In the genomic region with DNA sequence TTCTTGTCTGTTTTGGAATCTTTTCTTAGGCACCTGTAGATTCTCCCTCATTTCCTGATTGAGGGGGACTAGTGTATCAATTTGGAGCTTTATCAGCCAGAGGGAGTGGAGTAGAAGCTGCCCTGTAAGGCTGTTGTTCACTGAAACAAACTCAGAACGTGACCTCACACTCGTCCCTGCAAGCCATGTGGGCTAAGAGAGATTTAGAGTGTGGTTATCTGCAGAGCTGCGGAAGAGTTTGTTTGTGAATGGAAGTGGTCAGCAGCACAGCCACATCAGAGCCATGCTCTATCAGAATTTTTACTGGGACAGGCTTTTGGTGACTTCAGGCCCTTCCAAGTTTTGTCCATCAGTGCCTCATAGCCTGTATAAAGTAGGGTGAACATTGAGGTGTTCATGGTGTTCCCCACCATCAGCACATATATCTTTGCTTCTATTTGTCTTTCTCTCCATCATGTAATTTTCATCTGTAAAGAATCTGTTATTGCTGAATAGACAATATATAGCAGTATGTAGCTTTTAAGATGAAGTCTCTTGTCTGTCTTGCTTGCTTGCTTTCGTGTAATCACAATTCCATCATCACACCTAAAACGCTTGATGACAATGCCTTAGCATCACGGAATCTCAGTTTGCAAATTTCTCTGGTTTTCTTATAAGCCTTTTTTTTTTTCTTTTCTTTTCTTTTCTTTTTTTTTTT, we compare ENCODE assay signal across 1 cellular context.
TF ChIP-seq lines count a peak whose summit lies in the region.

No MANE protein-coding gene starts in this region.

TF ChIP-seq in K562, 482 proteins besides CTCF, POLR2A, EP300 and RAD21:
- TF ChIP-seq, protein P1, sequence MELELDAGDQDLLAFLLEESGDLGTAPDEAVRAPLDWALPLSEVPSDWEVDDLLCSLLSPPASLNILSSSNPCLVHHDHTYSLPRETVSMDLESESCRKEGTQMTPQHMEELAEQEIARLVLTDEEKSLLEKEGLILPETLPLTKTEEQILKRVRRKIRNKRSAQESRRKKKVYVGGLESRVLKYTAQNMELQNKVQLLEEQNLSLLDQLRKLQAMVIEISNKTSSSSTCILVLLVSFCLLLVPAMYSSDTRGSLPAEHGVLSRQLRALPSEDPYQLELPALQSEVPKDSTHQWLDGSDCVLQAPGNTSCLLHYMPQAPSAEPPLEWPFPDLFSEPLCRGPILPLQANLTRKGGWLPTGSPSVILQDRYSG (tag; conservative IDR thresholded peaks at IDR 0.05; ENCODE audit: low read depth), result no peak
- TF ChIP-seq MAFG (tag; conservative IDR thresholded peaks at IDR 0.05) (peak; percentile 83), ZNF316 (IDR thresholded peaks at IDR 0.05) (peak; percentile 96), MAFK (IDR thresholded peaks at IDR 0.05; ENCODE audit: low read length) (peak; percentile 73), C11orf30 (IDR thresholded peaks at IDR 0.05; ENCODE audit: low read depth) (peak; percentile 89), ZNF121 (CRISPR knock-in tag; conservative IDR thresholded peaks at IDR 0.05) (no peak), MAFF (IDR thresholded peaks at IDR 0.05; ENCODE audit: low read length) (peak; percentile 87)
